In the genomic region with DNA sequence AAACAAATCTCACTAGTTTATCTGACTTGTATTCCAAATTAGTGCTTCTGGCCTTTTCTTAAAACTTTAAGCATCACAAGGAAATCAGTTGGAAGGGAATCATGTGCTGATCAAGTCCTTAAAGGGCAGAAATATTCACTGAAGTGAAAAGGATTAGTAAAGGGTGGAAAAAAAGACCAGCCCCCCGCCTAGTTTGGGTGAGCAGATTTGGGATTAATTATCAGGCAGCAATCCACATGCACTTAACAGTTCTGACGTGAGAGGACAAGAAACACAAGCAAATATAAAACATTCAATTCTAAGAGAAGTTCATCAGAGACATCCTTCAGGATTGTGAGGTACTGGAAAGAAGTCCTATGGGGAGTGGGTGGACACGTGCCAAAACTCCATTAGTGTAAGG, we compare ENCODE assay signal across 21 cellular contexts. TPM values are rescaled to one million over a fixed set of nuclear protein-coding genes. Genes with fewer than 3 reads are reported as not detected.
DNase-seq lines count a peak whose midpoint lies in the region; ATAC-seq and TF ChIP-seq lines count a peak whose summit lies in the region.
"Had no signal": no experiment of that assay in that cellular context is flagged by ENCODE, and none has a peak within 500 bp of the region (broad histone marks: within the 10 kb centered on the region; RNA-seq: fewer than 3 reads in every experiment).

A gene with protein sequence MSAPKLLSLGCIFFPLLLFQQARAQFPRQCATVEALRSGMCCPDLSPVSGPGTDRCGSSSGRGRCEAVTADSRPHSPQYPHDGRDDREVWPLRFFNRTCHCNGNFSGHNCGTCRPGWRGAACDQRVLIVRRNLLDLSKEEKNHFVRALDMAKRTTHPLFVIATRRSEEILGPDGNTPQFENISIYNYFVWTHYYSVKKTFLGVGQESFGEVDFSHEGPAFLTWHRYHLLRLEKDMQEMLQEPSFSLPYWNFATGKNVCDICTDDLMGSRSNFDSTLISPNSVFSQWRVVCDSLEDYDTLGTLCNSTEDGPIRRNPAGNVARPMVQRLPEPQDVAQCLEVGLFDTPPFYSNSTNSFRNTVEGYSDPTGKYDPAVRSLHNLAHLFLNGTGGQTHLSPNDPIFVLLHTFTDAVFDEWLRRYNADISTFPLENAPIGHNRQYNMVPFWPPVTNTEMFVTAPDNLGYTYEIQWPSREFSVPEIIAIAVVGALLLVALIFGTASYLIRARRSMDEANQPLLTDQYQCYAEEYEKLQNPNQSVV (plus strand): TSS at position 245 of the 400 bp plus-strand sequence. CDS start 612 bp downstream, outside the sequence.

- no peaks in the 10 kb centered on the region for H3K9me3 ChIP-seq in right atrium auricular region

- DNase-seq in DMS 273 (lab: John Stamatoyannopoulos, UW; ENCODE audit: unreplicated experiment) (peak; percentile 30), DMS 273 treated with DMSO at 0.1 percent for 48 hours (lab: John Stamatoyannopoulos, UW) (no peak), foreskin melanocyte (peak; percentile 99), right atrium auricular region (ENCODE audit: low spot score) (no peak), type B pancreatic cell (ENCODE audit: extremely low spot score, unreplicated experiment) (no peak), mucosa of gallbladder (ENCODE audit: low spot score) (no peak)
- DNase-seq in activated effector memory CD4-positive, alpha-beta T cell treated with Interleukin-2 at 50 U/mL for 16 hours = no peak
- DNase-seq: Calu3; CD4-positive, alpha-beta memory T cell; DMS79; GM23248; KG1; NCI-H1048; NCI-H1436 treated with DMSO at 0.1 percent for 48 hours; NCI-H2029 treated with DMSO at 0.1 percent for 48 hours; NCI-H2171 treated with DMSO at 0.1 percent for 48 hours; NCI-H748 treated with DMSO at 0.1 percent for 48 hours had no signal

- H3K27ac ChIP-seq in right atrium auricular region = no peak within 1 kb of the TSS
- H3K27ac ChIP-seq: 22Rv1, GM23248, SK-N-MC had no signal

- H3K9me3 Mint-ChIP-seq in type B pancreatic cell = no peaks in the 10 kb centered on the region

- H3K27me3 ChIP-seq in right atrium auricular region = no peaks in the 10 kb centered on the region

- no peak for ATAC-seq in GM19035 (IDR thresholded peaks at IDR 0.05; ENCODE audit: unreplicated experiment)

- TF ChIP-seq CTCF in right atrium auricular region (IDR thresholded peaks at IDR 0.05) (no peak), type B pancreatic cell (conservative IDR thresholded peaks at IDR 0.05) (no peak)

- H3K4me1 Mint-ChIP-seq in type B pancreatic cell (ENCODE audit: unreplicated experiment) = peaks cover 6% of the 10 kb centered on the region
- H3K4me1 Mint-ChIP-seq: CD4-positive, alpha-beta memory T cell had no signal

- H3K4me3 Mint-ChIP-seq in type B pancreatic cell = no peak within 1 kb of the TSS
- H3K4me3 Mint-ChIP-seq: CD4-positive, alpha-beta memory T cell had no signal

- H3K36me3 Mint-ChIP-seq in type B pancreatic cell = no peaks in the 10 kb centered on the region
- H3K36me3 Mint-ChIP-seq: CD4-positive, alpha-beta memory T cell had no signal

- H3K27me3 Mint-ChIP-seq in type B pancreatic cell = no peaks in the 10 kb centered on the region
- H3K27me3 Mint-ChIP-seq: CD4-positive, alpha-beta memory T cell had no signal

- no peaks in the 10 kb centered on the region for H3K36me3 ChIP-seq in right atrium auricular region

- no peak within 1 kb of the TSS for H3K27ac Mint-ChIP-seq in type B pancreatic cell

- no peaks in the 10 kb centered on the region for H3K4me1 ChIP-seq in right atrium auricular region

- no peak within 1 kb of the TSS for H3K4me3 ChIP-seq in right atrium auricular region
- H3K4me3 ChIP-seq: GM23248, SK-N-MC had no signal

RNA-seq across cellular contexts. Expression of the gene that starts here (rescaled TPM):
- total RNA-seq in right atrium auricular region (10 to 100 TPM; 25.1 to 35.6 TPM), type B pancreatic cell (ENCODE audit: low replicate concordance) (86.2 TPM in 1 of 2 replicates, not detected in the other), mucosa of gallbladder (3.5 TPM)
- total RNA-seq: Calu3; CD4-positive, alpha-beta memory T cell; GM23248; NCI-H460 had no signal

Comparison
In these comparisons a context has a peak if more than half of its experiments do, and no peak if none do; other contexts are left out.
1. DNase-seq: peak in DMS 273 (single experiment) and foreskin melanocyte (single experiment); none in DMS 273 treated with DMSO at 0.1 percent for 48 hours (single experiment), right atrium auricular region (single experiment), type B pancreatic cell (single experiment), mucosa of gallbladder (single experiment) and activated effector memory CD4-positive, alpha-beta T cell treated with Interleukin-2 at 50 U/mL for 16 hours (single experiment).